7 cellular contexts compared by ENCODE assay signal in the genomic region with DNA sequence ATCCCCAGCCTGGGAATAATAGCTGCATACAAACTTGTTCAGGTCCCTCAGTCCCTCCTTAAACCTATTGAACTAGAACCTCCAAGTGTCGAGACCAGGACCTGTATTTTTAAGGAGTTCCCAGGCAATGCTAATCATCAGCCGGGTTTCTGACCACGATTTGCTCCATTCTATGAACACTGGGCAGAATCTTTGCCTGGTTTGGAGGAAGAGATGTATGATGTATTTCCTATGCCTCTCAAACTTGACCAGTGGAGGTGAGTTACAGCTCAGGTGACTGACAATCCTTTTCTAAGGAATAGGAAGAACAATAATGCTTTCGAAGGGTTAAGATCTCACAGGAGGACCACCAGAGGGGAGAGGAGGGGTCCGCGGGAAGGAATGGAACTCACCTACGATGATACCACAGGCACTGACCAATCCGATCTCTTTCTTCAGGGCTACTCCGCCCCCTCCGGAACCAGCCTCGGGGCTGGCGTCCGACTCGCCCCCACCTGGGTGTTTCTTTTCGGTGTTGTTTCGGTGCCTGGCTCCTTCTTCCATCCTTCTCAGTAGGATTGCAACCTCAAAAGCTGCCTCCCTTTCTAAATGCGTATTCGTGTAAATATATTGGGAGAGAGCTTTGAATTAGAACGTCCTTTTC. TPM values are rescaled to one million over a fixed set of nuclear protein-coding genes. Genes with fewer than 3 reads are reported as not detected.
A peak's percentile ranks its signal among the peaks of the same experiment; 100 is the strongest.
DNase-seq lines count a peak whose midpoint lies in the region; ATAC-seq and TF ChIP-seq lines count a peak whose summit lies in the region.

No MANE protein-coding gene starts in this region.

- peak overlapping the region; percentile 57 for H3K4me3 ChIP-seq in epithelial cell of esophagus (ENCODE audit: low read length)

- no peak for TF ChIP-seq CTCF in epithelial cell of esophagus (IDR thresholded peaks at IDR 0.05; ENCODE audit: insufficient read depth, low read depth, low read length, missing control alignments)

- DNase-seq in LoVo (ENCODE audit: low spot score) (peak; percentile 59), epithelial cell of esophagus (ENCODE audit: low read depth) (peak; percentile 33), mucosa of gallbladder (ENCODE audit: low spot score) (peak; percentile 65), superior temporal gyrus (ENCODE audit: extremely low spot score) (peak; percentile 72), dedifferentiated amniotic fluid mesenchymal stem cell (ENCODE audit: extremely low spot score) (no peak)
- peak; percentile 49 for DNase-seq in activated CD4-positive, alpha-beta T cell treated with anti-CD3 and anti-CD28 coated beads for 48 hours

- ATAC-seq in HG02623 (IDR thresholded peaks at IDR 0.05; ENCODE audit: unreplicated experiment): no peak

RNA-seq across cellular contexts. Expression of a gene that starts 1.0 kb away (rescaled TPM):
- total RNA-seq in mucosa of gallbladder: 98.5 TPM

RNA-seq across cellular contexts. Expression of a gene that starts 55.2 kb away (rescaled TPM):
- total RNA-seq in mucosa of gallbladder: 0.20 TPM
